ENCODE assay signal across 8 cellular contexts in the genomic region with DNA sequence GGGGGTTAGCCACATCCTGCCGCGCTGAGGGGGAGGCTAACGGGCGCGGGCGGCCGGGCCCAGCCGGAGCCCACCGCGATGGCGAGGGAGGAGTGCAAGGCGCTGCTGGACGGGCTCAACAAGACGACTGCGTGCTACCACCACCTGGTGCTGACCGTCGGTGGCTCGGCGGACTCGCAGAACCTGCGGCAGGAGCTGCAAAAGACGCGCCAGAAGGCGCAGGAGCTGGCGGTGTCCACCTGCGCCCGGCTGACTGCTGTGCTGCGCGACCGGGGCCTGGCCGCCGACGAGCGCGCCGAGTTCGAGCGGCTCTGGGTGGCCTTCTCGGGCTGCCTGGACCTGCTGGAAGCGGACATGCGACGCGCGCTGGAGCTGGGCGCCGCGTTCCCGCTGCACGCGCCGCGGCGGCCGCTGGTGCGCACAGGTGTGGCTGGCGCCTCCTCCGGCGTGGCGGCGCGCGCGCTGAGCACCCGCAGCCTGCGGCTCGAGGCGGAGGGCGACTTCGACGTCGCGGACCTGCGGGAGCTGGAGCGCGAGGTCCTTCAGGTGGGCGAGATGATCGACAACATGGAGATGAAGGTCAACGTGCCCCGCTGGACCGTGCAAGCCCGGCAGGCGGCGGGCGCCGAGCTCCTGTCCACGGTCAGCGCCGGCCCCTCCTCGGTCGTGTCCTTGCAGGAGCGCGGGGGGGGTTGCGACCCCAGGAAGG. TPM values are rescaled to one million over a fixed set of nuclear protein-coding genes. Genes with fewer than 3 reads are reported as not detected.
DNase-seq lines count a peak whose midpoint lies in the region; FAIRE-seq and TF ChIP-seq lines count a peak whose summit lies in the region.

No MANE protein-coding gene starts in this region.

- no peaks in the 10 kb centered on the region for H3K36me3 ChIP-seq in kidney (ENCODE audit: control insufficient read depth in 1 of 2, insufficient read depth in 2 of 2, low read length in 2 of 2)
- no peaks in the 10 kb centered on the region for H3K36me3 ChIP-seq in subcutaneous abdominal adipose tissue (ENCODE audit: control insufficient read depth in 5 of 5, insufficient read depth in 5 of 5, low read length in 5 of 5)

- no peak for TF ChIP-seq POLR2A in GM12892 (IDR thresholded peaks at IDR 0.05; ENCODE audit: low read depth, low read length)

- no peak for TF ChIP-seq CTCF in astrocyte of the cerebellum (IDR thresholded peaks at IDR 0.05; ENCODE audit: low read depth, low read length, missing control alignments)
- TF ChIP-seq CTCF in kidney (IDR thresholded peaks at IDR 0.05; ENCODE audit: borderline replicate concordance, extremely low read depth, insufficient read depth), result no peak

- no peak for FAIRE-seq in kidney (lab: Jason Lieb, UNC)
- no peak for FAIRE-seq in GM12892 (lab: Jason Lieb, UNC)

- DNase-seq in Daoy (ENCODE audit: low read depth) (peak; percentile 29), NCI-H146 (lab: John Stamatoyannopoulos, UW) (peak; percentile 62), astrocyte of the cerebellum (ENCODE audit: low read depth) (no peak), kidney (peak; percentile 83), GOT3 (lab: John Stamatoyannopoulos, UW) (no peak), GM12892 (ENCODE audit: insufficient read length) (no peak)
- DNase-seq in NK-92 treated with Interleukin-12 subunit alpha and Interleukin-12 subunit beta, amount 100 ng/mL, for 24 hours (lab: John Stamatoyannopoulos, UW), result no peak

- in situ Hi-C loops in astrocyte of the cerebellum (cut with HindIII; ENCODE audit: low sequenced_read_pairs), result no loop called here

- H3K9me3 ChIP-seq in kidney (ENCODE audit: control insufficient read depth in 1 of 2, low read length in 2 of 2) (no peaks in the 10 kb centered on the region), subcutaneous abdominal adipose tissue (ENCODE audit: control insufficient read depth in 5 of 5, low read length in 5 of 5) (no peaks in the 10 kb centered on the region)

- intact Hi-C loops in kidney (cut with DNase I), result no loop called here

- no peak overlapping the region for H3K27ac ChIP-seq in kidney (ENCODE audit: low read depth in 2 of 2, low read length in 2 of 2)
- no peak overlapping the region for H3K27ac ChIP-seq in subcutaneous abdominal adipose tissue (ENCODE audit: low read depth, low read length)

- H3K9ac ChIP-seq in kidney (ENCODE audit: low read length in 2 of 2) (no peak overlapping the region), subcutaneous abdominal adipose tissue (ENCODE audit: low read length in 5 of 5) (peak overlapping the region in 2 of 5 donors; percentile 30 to 47)

- H3K4me1 ChIP-seq in kidney (ENCODE audit: control insufficient read depth in 1 of 2, insufficient read depth in 1 of 2, low read depth in 1 of 2, low read length in 2 of 2), result peaks cover 0 to 17% of the 10 kb centered on the region in 2 donors
- peaks cover 10 to 50% (median 33%) of the 10 kb centered on the region in 5 donors for H3K4me1 ChIP-seq in subcutaneous abdominal adipose tissue (ENCODE audit: control insufficient read depth in 5 of 5, insufficient read depth in 5 of 5, low read length in 5 of 5)

- H3K27me3 ChIP-seq in subcutaneous abdominal adipose tissue (ENCODE audit: control insufficient read depth in 5 of 5, insufficient read depth in 4 of 5, low read length in 5 of 5), result peaks cover 3 to 12% (median 6%) of the 10 kb centered on the region in 5 donors

- H3K4me3 ChIP-seq in astrocyte of the cerebellum (ENCODE audit: low read depth, low read length), result peak overlapping the region; percentile 78
- peak overlapping the region; percentile 57 to 87 for H3K4me3 ChIP-seq in kidney (ENCODE audit: low read length in 2 of 2)
- peak overlapping the region in 4 of 5 donors; percentile 84 to 93 (median 92) for H3K4me3 ChIP-seq in subcutaneous abdominal adipose tissue (ENCODE audit: low read depth in 1 of 5, low read length in 5 of 5)

RNA-seq across cellular contexts. Expression of a gene that starts 0.7 kb away (rescaled TPM):
- total RNA-seq in Daoy (2014; rRNA removed; shearing (Covaris generic)), result 0.51 and 0.54 TPM in 2 replicates
- 0.72 TPM for total RNA-seq in kidney
- 0.39 TPM for polyA plus RNA-seq in kidney (ENCODE audit: insufficient read depth, low read depth, low replicate concordance)
- polyA plus RNA-seq in GM12892 (2012; ENCODE audit: missing spikeins), result 0.08 TPM

RNA-seq across cellular contexts. Expression of a gene that starts 1.4 kb away (rescaled TPM):
- 17.6 and 25.1 TPM in 2 replicates for total RNA-seq in Daoy (2014; rRNA removed; shearing (Covaris generic))
- 29.8 TPM for total RNA-seq in kidney
- polyA plus RNA-seq in kidney (ENCODE audit: insufficient read depth, low read depth, low replicate concordance), result 9.3 TPM
- polyA plus RNA-seq in GM12892 (2012; ENCODE audit: missing spikeins), result 22.0 TPM

RNA-seq across cellular contexts. Expression of a gene that starts 15.3 kb away (rescaled TPM):
- total RNA-seq in Daoy (2014; rRNA removed; shearing (Covaris generic)), result 9.7 and 10.5 TPM in 2 replicates
- total RNA-seq in kidney, result 11.7 TPM
- 8.8 TPM for polyA plus RNA-seq in kidney (ENCODE audit: insufficient read depth, low read depth, low replicate concordance)
- 13.6 TPM for polyA plus RNA-seq in GM12892 (2012; ENCODE audit: missing spikeins)

RNA-seq across cellular contexts. Expression of a gene that starts 43.2 kb away (rescaled TPM):
- 0.29 TPM in 1 of 2 replicates, not detected in the other for total RNA-seq in Daoy (2014; rRNA removed; shearing (Covaris generic))
- 0.38 TPM for total RNA-seq in kidney
- polyA plus RNA-seq in kidney (ENCODE audit: insufficient read depth, low read depth, low replicate concordance), result not detected
- polyA plus RNA-seq in GM12892 (2012; ENCODE audit: missing spikeins), result 0.81 TPM

Comparison
In these comparisons a context has a peak if more than half of its experiments do, and no peak if none do; other contexts are left out.
1. DNase-seq: peak in Daoy (single experiment), NCI-H146 (single experiment) and kidney (single experiment); none in astrocyte of the cerebellum (single experiment), NK-92 treated with Interleukin-12 subunit alpha and Interleukin-12 subunit beta, amount 100 ng/mL, for 24 hours (single experiment), GOT3 (single experiment) and GM12892 (single experiment).
2. Peak in every context shown above with its lines, with median percentiles within 50 percentile points of each other: H3K4me3 ChIP-seq.